Comparison of ENCODE assay signal across 19 cellular contexts in the genomic region with DNA sequence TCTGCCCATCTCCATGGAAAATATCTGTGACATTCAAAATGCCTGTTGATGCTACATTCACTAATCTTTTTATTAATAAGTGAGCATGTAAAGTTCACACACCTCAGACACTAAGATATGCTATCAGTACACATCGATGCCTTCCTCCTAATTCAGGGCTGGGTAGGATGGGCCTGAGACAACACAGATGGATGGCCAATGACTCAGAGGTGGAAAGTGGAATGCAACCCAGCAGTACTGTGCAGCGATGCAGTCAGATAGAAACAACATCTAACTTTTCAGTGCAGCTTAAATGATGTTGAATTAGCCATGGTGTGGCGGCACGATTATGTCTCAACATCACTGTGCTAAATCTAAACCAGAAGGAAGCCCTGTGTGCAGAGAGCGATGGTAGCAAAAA.
DNase-seq lines count a peak whose midpoint lies in the region; ATAC-seq and TF ChIP-seq lines count a peak whose summit lies in the region.
"Had no signal": no experiment of that assay in that cellular context is flagged by ENCODE, and none has a peak within 500 bp of the region (broad histone marks: within the 10 kb centered on the region; RNA-seq: fewer than 3 reads in every experiment).

No MANE protein-coding gene starts in this region.

- H3K9ac ChIP-seq in GM23248, result no peak overlapping the region

- no peaks in the 10 kb centered on the region for H4K20me1 ChIP-seq in GM23248 (ENCODE audit: insufficient read depth)

- H3K4me3 ChIP-seq in GM23248 (no peak overlapping the region), brain microvascular endothelial cell (ENCODE audit: low read depth, low read length) (no peak overlapping the region)
- H3K4me3 ChIP-seq: MG63 had no signal

- H3K27me3 ChIP-seq in GM23248 (replicated peaks; ENCODE audit: insufficient read depth), result peaks cover 22% of the 10 kb centered on the region
- peaks cover 2% of the 10 kb centered on the region for H3K27me3 ChIP-seq in brain microvascular endothelial cell (replicated peaks)

- H3K9me2 ChIP-seq in GM23248 (ENCODE audit: insufficient read depth), result no peaks in the 10 kb centered on the region

- in situ Hi-C loops in GM23248 (cut with MboI), result no loop called here
- in situ Hi-C loops in brain microvascular endothelial cell (cut with HindIII; ENCODE audit: low pct_ligation_motif_present, low sequenced_read_pairs), result no loop called here

- H3K27ac ChIP-seq in GM23248 (no peak overlapping the region), brain microvascular endothelial cell (no peak overlapping the region)
- H3K27ac ChIP-seq: HL-60 had no signal

- TF ChIP-seq CTCF in brain microvascular endothelial cell (IDR thresholded peaks at IDR 0.05; ENCODE audit: low read depth, low read length, missing control alignments), result no peak

- H3F3A ChIP-seq in GM23248 (ENCODE audit: insufficient read depth), result no peaks in the 10 kb centered on the region

- H2AFZ ChIP-seq in GM23248, result no peak overlapping the region

- no peaks in the 10 kb centered on the region for H3K4me1 ChIP-seq in GM23248 (ENCODE audit: insufficient read depth)

- DNase-seq in GM23248, result peak; percentile 5
- DNase-seq in brain microvascular endothelial cell, result peak; percentile 6
- DNase-seq in kidney glomerular epithelial cell (lab: John Stamatoyannopoulos, UW), result peak; percentile 90
- DNase-seq in NCI-H2107 (lab: John Stamatoyannopoulos, UW), result no peak
- DNase-seq in stimulated activated CD4-positive, alpha-beta T cell treated with anti-CD3 and anti-CD28 coated beads, Interleukin-15, amount 100 ng/mL, for 24 hours, result no peak
- DNase-seq in Right ventricle myocardium inferior (ENCODE audit: missing footprints), result no peak
- DNase-seq in activated T-cell treated with anti-CD3 and anti-CD28 coated beads, Interleukin-2, amount 50 U/mL, for 1 hour, result no peak
- DNase-seq: C1 segment of cervical spinal cord, DMS153, GOT3, HFFc6, KG1, MG63, NCI-H1092 treated with DMSO at 0.1 percent for 48 hours, NCI-H1694, PC-3, Right ventricle myocardium superior had no signal

- no peaks in the 10 kb centered on the region for H3K9me3 ChIP-seq in GM23248 (ENCODE audit: low read depth)
- H3K9me3 ChIP-seq: MG63 had no signal

- H3K79me2 ChIP-seq in GM23248 (ENCODE audit: insufficient read depth), result no peaks in the 10 kb centered on the region

- H3K4me2 ChIP-seq in GM23248 (ENCODE audit: unreplicated experiment), result no peak overlapping the region

- WGBS in GM23248 (ENCODE audit: low coverage in 1 of 2, low lambda C conversion rate in 2 of 2, missing lambda C conversion rate in 2 of 2), 2 experiments, result 53 to 55% methylated on average over 5 of the region's 5 CpGs

- H3K36me3 ChIP-seq in GM23248 (ENCODE audit: low read depth), result no peaks in the 10 kb centered on the region
- no peaks in the 10 kb centered on the region for H3K36me3 ChIP-seq in brain microvascular endothelial cell (replicated peaks)
- H3K36me3 ChIP-seq: MG63 had no signal

- intact Hi-C loops in Right ventricle myocardium inferior (cut with DNase I), result no loop called here

- ATAC-seq in Right ventricle myocardium inferior, result no peak
- ATAC-seq: PC-3, SK-N-SH treated with all-trans-retinoic acid at 6 μM for 48 hours had no signal

Comparison
In these comparisons a context has a peak if more than half of its experiments do, and no peak if none do; other contexts are left out.
1. DNase-seq: peak in GM23248 (single experiment), brain microvascular endothelial cell (single experiment) and kidney glomerular epithelial cell (single experiment); none in NCI-H2107 (single experiment), stimulated activated CD4-positive, alpha-beta T cell treated with anti-CD3 and anti-CD28 coated beads, Interleukin-15, amount 100 ng/mL, for 24 hours (single experiment), Right ventricle myocardium inferior (single experiment) and activated T-cell treated with anti-CD3 and anti-CD28 coated beads, Interleukin-2, amount 50 U/mL, for 1 hour (single experiment).